Comparison of ENCODE assay signal across 1 cellular context in the genomic region with DNA sequence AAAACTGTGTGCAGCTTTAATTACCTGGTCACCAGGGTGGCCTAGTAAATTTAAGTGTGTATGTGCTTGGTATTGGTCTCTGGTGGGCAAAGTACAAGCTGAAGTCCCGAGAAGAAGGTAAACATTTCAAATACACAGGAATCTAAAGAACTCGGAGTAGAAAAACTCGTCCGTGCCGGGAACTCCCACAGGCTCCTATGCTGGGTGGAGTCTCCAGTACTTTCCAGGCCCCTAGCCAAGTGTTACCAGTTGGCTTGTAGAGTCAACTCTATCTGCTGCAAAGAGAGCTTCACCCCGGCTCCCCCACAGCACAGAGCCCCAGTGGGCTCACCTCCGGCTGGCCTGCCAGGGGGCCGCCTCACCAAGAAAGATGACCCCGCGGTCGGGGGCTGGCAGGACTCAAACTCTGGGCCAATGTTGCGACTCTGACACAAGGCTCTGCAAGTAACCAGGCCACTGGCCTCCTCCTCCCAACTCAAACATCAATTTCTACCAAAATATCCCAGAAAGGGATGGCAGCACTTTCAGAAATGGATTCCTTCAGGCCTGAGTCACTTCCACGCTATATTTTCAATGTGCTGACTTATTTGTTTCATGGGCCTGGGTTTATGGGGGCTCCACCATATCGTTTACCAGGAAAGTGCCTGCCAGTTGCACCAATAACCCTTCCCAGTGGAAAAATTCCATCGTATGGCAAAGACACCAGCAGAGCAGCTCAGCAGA.
TF ChIP-seq lines count a peak whose summit lies in the region.

No MANE protein-coding gene starts in this region.

TF ChIP-seq in HepG2, 621 proteins besides CTCF, POLR2A, EP300 and RAD21 (continued from another document):
- TF ChIP-seq, protein P1, sequence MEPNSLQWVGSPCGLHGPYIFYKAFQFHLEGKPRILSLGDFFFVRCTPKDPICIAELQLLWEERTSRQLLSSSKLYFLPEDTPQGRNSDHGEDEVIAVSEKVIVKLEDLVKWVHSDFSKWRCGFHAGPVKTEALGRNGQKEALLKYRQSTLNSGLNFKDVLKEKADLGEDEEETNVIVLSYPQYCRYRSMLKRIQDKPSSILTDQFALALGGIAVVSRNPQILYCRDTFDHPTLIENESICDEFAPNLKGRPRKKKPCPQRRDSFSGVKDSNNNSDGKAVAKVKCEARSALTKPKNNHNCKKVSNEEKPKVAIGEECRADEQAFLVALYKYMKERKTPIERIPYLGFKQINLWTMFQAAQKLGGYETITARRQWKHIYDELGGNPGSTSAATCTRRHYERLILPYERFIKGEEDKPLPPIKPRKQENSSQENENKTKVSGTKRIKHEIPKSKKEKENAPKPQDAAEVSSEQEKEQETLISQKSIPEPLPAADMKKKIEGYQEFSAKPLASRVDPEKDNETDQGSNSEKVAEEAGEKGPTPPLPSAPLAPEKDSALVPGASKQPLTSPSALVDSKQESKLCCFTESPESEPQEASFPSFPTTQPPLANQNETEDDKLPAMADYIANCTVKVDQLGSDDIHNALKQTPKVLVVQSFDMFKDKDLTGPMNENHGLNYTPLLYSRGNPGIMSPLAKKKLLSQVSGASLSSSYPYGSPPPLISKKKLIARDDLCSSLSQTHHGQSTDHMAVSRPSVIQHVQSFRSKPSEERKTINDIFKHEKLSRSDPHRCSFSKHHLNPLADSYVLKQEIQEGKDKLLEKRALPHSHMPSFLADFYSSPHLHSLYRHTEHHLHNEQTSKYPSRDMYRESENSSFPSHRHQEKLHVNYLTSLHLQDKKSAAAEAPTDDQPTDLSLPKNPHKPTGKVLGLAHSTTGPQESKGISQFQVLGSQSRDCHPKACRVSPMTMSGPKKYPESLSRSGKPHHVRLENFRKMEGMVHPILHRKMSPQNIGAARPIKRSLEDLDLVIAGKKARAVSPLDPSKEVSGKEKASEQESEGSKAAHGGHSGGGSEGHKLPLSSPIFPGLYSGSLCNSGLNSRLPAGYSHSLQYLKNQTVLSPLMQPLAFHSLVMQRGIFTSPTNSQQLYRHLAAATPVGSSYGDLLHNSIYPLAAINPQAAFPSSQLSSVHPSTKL (CRISPR knock-in tag; IDR thresholded peaks at IDR 0.05) = peak; percentile 67; the same call in 1 of the 2 replicates
- TF ChIP-seq MAZ (IDR thresholded peaks at IDR 0.05; ENCODE audit: borderline replicate concordance, low read depth, low read length) (no peak), MAZ (CRISPR knock-in tag; IDR thresholded peaks at IDR 0.05; ENCODE audit: low read depth) (0 out of 2 replicates have a peak, but pooled peaks have one; percentile 26)
TF ChIP-seq in HepG2: peak in this region for 27.
